Comparison of ENCODE assay signal across 1 cellular context in genomic region chr7:32495298-32496051, GRCh38.
TF ChIP-seq lines count a peak whose summit lies in the region.

AVL9 (plus strand) TSS chr7:32495489; CDS start chr7:32495710, 221 bp downstream.

TF ChIP-seq in HepG2, 621 proteins besides CTCF, POLR2A, EP300 and RAD21 (continued from another document and continues in another):
- TF ChIP-seq WIZ (CRISPR knock-in tag; IDR thresholded peaks at IDR 0.05) = 0 out of 2 replicates have a peak, but pooled peaks have one; percentile 69
- peak; percentile 75; the same call in 1 of the 2 replicates for TF ChIP-seq REPIN1 (CRISPR knock-in tag; IDR thresholded peaks at IDR 0.05; ENCODE audit: borderline replicate concordance, low read depth)
- TF ChIP-seq BRCA1 (CRISPR knock-in tag; IDR thresholded peaks at IDR 0.05) = peak; percentile 28; the same call in 1 of the 2 replicates
- TF ChIP-seq ZNF609 (CRISPR knock-in tag; IDR thresholded peaks at IDR 0.05; ENCODE audit: borderline replicate concordance) = peak; percentile 56; the same call in 1 of the 2 replicates
- TF ChIP-seq USF2 (IDR thresholded peaks at IDR 0.05; ENCODE audit: low read depth, low read length) = peak; percentile 36; the same call in 1 of the 2 replicates
- TF ChIP-seq USF2 (CRISPR knock-in tag; IDR thresholded peaks at IDR 0.05; ENCODE audit: borderline replicate concordance) = peak; percentile 78; the same call in 1 of the 2 replicates
- no peak; the same call in 1 of the 2 replicates for TF ChIP-seq ZBED4 (CRISPR knock-in tag; IDR thresholded peaks at IDR 0.05; ENCODE audit: borderline replicate concordance)
- no peak for TF ChIP-seq ZNF10 (CRISPR knock-in tag; IDR thresholded peaks at IDR 0.05; ENCODE audit: borderline replicate concordance, low read depth)
- no peak for TF ChIP-seq SIN3B (IDR thresholded peaks at IDR 0.05; ENCODE audit: low read length)
- TF ChIP-seq ZBTB8A (CRISPR knock-in tag; IDR thresholded peaks at IDR 0.05; ENCODE audit: borderline replicate concordance, low read depth) = peak; percentile 67; the same call in 1 of the 2 replicates
- no peak for TF ChIP-seq GPN1 (CRISPR knock-in tag; IDR thresholded peaks at IDR 0.05; ENCODE audit: borderline replicate concordance)
- no peak for TF ChIP-seq GZF1 (CRISPR knock-in tag; IDR thresholded peaks at IDR 0.05)
- TF ChIP-seq ZNF446 (CRISPR knock-in tag; IDR thresholded peaks at IDR 0.05) = no peak
- no peak for TF ChIP-seq SNAI1 (CRISPR knock-in tag; IDR thresholded peaks at IDR 0.05; ENCODE audit: borderline replicate concordance)
- 0 out of 2 replicates have a peak, but pooled peaks have one; percentile 32 for TF ChIP-seq GTF2F1 (IDR thresholded peaks at IDR 0.05; ENCODE audit: low read length)
- TF ChIP-seq KAT7 (CRISPR knock-in tag; IDR thresholded peaks at IDR 0.05; ENCODE audit: borderline replicate concordance) = peak; percentile 85; the same call in 1 of the 2 replicates
- peak; percentile 82 for TF ChIP-seq HOXD1 (CRISPR knock-in tag; IDR thresholded peaks at IDR 0.05)
- TF ChIP-seq ZMYM4 (CRISPR knock-in tag; IDR thresholded peaks at IDR 0.05) = peak; percentile 91
- 0 out of 2 replicates have a peak, but pooled peaks have one; percentile 41 for TF ChIP-seq ESRRA (CRISPR knock-in tag; IDR thresholded peaks at IDR 0.05; ENCODE audit: low read depth)
- TF ChIP-seq ZNF639 (CRISPR knock-in tag; conservative IDR thresholded peaks at IDR 0.05) = peak; percentile 77; the same call in 1 of the 2 replicates
- TF ChIP-seq NFIB (CRISPR knock-in tag; IDR thresholded peaks at IDR 0.05; ENCODE audit: borderline replicate concordance) = no peak
- 0 out of 2 replicates have a peak, but pooled peaks have one; percentile 44 for TF ChIP-seq ZNF543 (CRISPR knock-in tag; IDR thresholded peaks at IDR 0.05)
- TF ChIP-seq PCBP1 (IDR thresholded peaks at IDR 0.05; ENCODE audit: borderline replicate concordance, low read depth, low read length) = 0 out of 2 replicates have a peak, but pooled peaks have one; percentile 52
- no peak for TF ChIP-seq PREB (CRISPR knock-in tag; IDR thresholded peaks at IDR 0.05)
- no peak for TF ChIP-seq ONECUT2 (CRISPR knock-in tag; IDR thresholded peaks at IDR 0.05)
- no peak for TF ChIP-seq CENPBD1 (CRISPR knock-in tag; IDR thresholded peaks at IDR 0.05; ENCODE audit: borderline replicate concordance, low read depth)
- TF ChIP-seq ELF4 (CRISPR knock-in tag; IDR thresholded peaks at IDR 0.05; ENCODE audit: borderline replicate concordance) = no peak
- TF ChIP-seq PAXIP1 (CRISPR knock-in tag; conservative IDR thresholded peaks at IDR 0.05) = peak; percentile 57
- TF ChIP-seq ZNF788 (CRISPR knock-in tag; IDR thresholded peaks at IDR 0.05; ENCODE audit: borderline replicate concordance) = peak; percentile 70; the same call in 1 of the 2 replicates
- peak; percentile 66; the same call in 1 of the 3 replicates for TF ChIP-seq MXI1 (IDR thresholded peaks at IDR 0.05; ENCODE audit: borderline replicate concordance, low read depth, low read length)
- TF ChIP-seq GABPB1 (CRISPR knock-in tag; IDR thresholded peaks at IDR 0.05) = peak; percentile 94
- TF ChIP-seq SP4 (CRISPR knock-in tag; IDR thresholded peaks at IDR 0.05) = no peak; the same call in 1 of the 2 replicates
- TF ChIP-seq MED8 (CRISPR knock-in tag; IDR thresholded peaks at IDR 0.05; ENCODE audit: insufficient replicate concordance) = no peak
- TF ChIP-seq KAT2B (IDR thresholded peaks at IDR 0.05; ENCODE audit: borderline replicate concordance, low read depth, low read length) = no peak
- peak; percentile 97 for TF ChIP-seq NFKB2 (CRISPR knock-in tag; IDR thresholded peaks at IDR 0.05; ENCODE audit: borderline replicate concordance)
- 0 out of 2 replicates have a peak, but pooled peaks have one; percentile 49 for TF ChIP-seq ZBTB10 (CRISPR knock-in tag; IDR thresholded peaks at IDR 0.05; ENCODE audit: borderline replicate concordance)
- TF ChIP-seq MAFG (CRISPR knock-in tag; IDR thresholded peaks at IDR 0.05) = 0 out of 2 replicates have a peak, but pooled peaks have one; percentile 13
- TF ChIP-seq IRX3 (CRISPR knock-in tag; IDR thresholded peaks at IDR 0.05; ENCODE audit: borderline replicate concordance, low read depth) = peak; percentile 36; the same call in 1 of the 2 replicates
- no peak for TF ChIP-seq SMARCE1 (IDR thresholded peaks at IDR 0.05; ENCODE audit: borderline replicate concordance)
- TF ChIP-seq ZNF670 (CRISPR knock-in tag; IDR thresholded peaks at IDR 0.05; ENCODE audit: borderline replicate concordance) = peak; percentile 96
